8 cellular contexts compared by ENCODE assay signal in the genomic region with DNA sequence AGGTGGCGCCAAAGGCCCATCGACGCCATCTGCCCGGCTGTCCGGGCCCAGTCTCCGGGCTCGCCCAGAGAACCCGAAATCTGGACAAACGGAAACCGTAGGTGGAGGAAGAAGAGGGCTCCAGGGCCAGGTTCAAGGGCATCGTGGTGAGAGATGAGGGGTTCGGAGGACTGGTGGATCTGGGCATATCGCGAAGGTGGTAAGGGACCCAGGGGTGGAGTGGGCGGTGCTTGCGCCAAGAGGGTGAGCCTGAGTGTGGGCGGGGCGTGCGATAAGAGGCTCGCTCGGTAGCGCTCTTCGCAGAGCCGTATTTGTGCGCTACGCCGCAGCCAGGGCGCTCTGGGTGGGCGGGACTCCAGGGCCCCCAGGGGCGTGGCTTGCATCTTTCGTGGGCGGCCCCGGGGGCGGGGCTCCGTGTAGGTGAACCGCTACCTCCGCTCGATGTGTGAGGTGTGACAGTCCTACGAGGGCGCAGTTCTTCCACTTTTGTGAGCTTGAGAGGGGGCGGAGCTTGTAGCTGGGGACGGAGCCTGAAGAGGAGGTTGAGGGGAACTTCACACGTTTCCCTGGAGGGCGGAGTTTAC. TPM values are rescaled to one million over a fixed set of nuclear protein-coding genes. Genes with fewer than 3 reads are reported as not detected.
DNase-seq lines count a peak whose midpoint lies in the region; ATAC-seq and TF ChIP-seq lines count a peak whose summit lies in the region.

No MANE protein-coding gene starts in this region.

- DNase-seq in BJ (ENCODE audit: low read depth) (no peak), NCI-H510A treated with DMSO at 0.1 percent for 48 hours (lab: John Stamatoyannopoulos, UW) (peak; percentile 61), coronary artery (ENCODE audit: low spot score) (peak; percentile 94), left lung (peak; percentile 95)
- DNase-seq in activated CD4-positive, alpha-beta T cell treated with anti-CD3 and anti-CD28 coated beads for 48 hours, result peak; percentile 97
- peak; percentile 87 to 95 for DNase-seq in stimulated activated CD4-positive, alpha-beta T cell treated with anti-CD3 and anti-CD28 coated beads, Interleukin-2, amount 100 ng/mL, for 24 hours

- intact Hi-C loops in left lung (cut with DNase I), result loop anchor here in 1 of 2 donors (10.0 kb wide), 1 partner anchor 73 kb away; no protein-coding TSS in a partner anchor

- H3K36me3 ChIP-seq in BJ (ENCODE audit: control insufficient read depth, insufficient read depth, low read length) (no peaks in the 10 kb centered on the region; the same call in 1 of the 2 replicates), left lung (no peaks in the 10 kb centered on the region)

- peak; percentile 69 for ATAC-seq in GM19324 (IDR thresholded peaks at IDR 0.05; ENCODE audit: low FRiP score, unreplicated experiment)
- peak; percentile 47 for ATAC-seq in HG03457 (IDR thresholded peaks at IDR 0.05; ENCODE audit: unreplicated experiment)
- ATAC-seq in left lung, result peak; percentile 81

- H3K4me1 ChIP-seq in left lung, result peaks cover 0 to 31% of the 10 kb centered on the region in 2 donors

- H3K27ac ChIP-seq in coronary artery, result peak overlapping the region; percentile 68 to 87
- peak overlapping the region; percentile 86 to 88 for H3K27ac ChIP-seq in left lung

- TF ChIP-seq CTCF in BJ (IDR thresholded peaks at IDR 0.05; ENCODE audit: insufficient read depth, low read depth, low read length), result no peak; the same call in 1 of the 2 replicates
- no peak for TF ChIP-seq CTCF in coronary artery (IDR thresholded peaks at IDR 0.05)
- no peak for TF ChIP-seq CTCF in left lung (IDR thresholded peaks at IDR 0.05)

- CTCF ChIA-PET in BJ (lab: Yijun Ruan, JAX), result interaction anchor here (0.6 to 11.3 kb wide), 29 partner anchors 10 to 175 kb away, joined by 3 to 201 read pairs (median 5); partner anchors contain the start of genes B4GAT1, BRMS1, MRPL11 and NPAS4

- H3K9me3 ChIP-seq in left lung, result no peaks in the 10 kb centered on the region

- H3K4me3 ChIP-seq in BJ (ENCODE audit: low read depth, low read length) (peak overlapping the region; percentile 35), coronary artery (peak overlapping the region; percentile 83), left lung (peak overlapping the region; percentile 37 to 62)

- peaks cover 3% of the 10 kb centered on the region; the same call in 1 of the 2 replicates for H3K27me3 ChIP-seq in BJ (ENCODE audit: control insufficient read depth, insufficient read depth, low read length)
- H3K27me3 ChIP-seq in left lung, result peaks cover 0 to 17% of the 10 kb centered on the region in 2 donors

- POLR2A ChIA-PET in BJ (lab: Charles Lee), result interaction anchor here (0.7 to 3.8 kb wide), 10 partner anchors 13 to 155 kb away, joined by 3 to 34 read pairs (median 5); partner anchors contain the start of genes PELI3, RIN1 and YIF1A

RNA-seq across cellular contexts. Expression of gene CD248, which starts 4.8 kb away (rescaled TPM):
- 83.0 and 180 TPM in 2 replicates for polyA plus RNA-seq in BJ (2011; rRNA removed)
- 54.8 and 83.5 TPM in 2 replicates for polyA minus RNA-seq in BJ (2011; rRNA and poly(A)+ RNA removed)
- total RNA-seq in left lung, result 10 to 100 TPM; 69.8 to 74.3 TPM

RNA-seq across cellular contexts. Expression of gene TMEM151A, which starts 20.4 kb away (rescaled TPM):
- 0.15 TPM in 1 of 2 replicates, not detected in the other for polyA plus RNA-seq in BJ (2011; rRNA removed)
- polyA minus RNA-seq in BJ (2011; rRNA and poly(A)+ RNA removed), result 0.14 and 0.26 TPM in 2 replicates
- under 1 TPM in 1 of 2 donors, not detected in 1; 0.21 TPM for total RNA-seq in left lung

RNA-seq across cellular contexts. Expression of gene YIF1A, which starts 23.1 kb away (rescaled TPM):
- 151 and 228 TPM in 2 replicates for polyA plus RNA-seq in BJ (2011; rRNA removed)
- 169 and 259 TPM in 2 replicates for polyA minus RNA-seq in BJ (2011; rRNA and poly(A)+ RNA removed)
- total RNA-seq in left lung, result 100 to 1,000 TPM in 1 of 2 donors, 10 to 100 TPM in 1; 97.1 to 118 TPM

RNA-seq across cellular contexts. Expression of gene RIN1, which starts 24.2 kb away (rescaled TPM):
- polyA plus RNA-seq in BJ (2011; rRNA removed), result 6.3 and 9.2 TPM in 2 replicates
- polyA minus RNA-seq in BJ (2011; rRNA and poly(A)+ RNA removed), result 5.4 and 5.8 TPM in 2 replicates
- total RNA-seq in left lung, result 10 to 100 TPM in 1 of 2 donors, 1 to 10 TPM in 1; 7.1 to 10.2 TPM

RNA-seq across cellular contexts. Expression of gene BRMS1, which starts 32.8 kb away (rescaled TPM):
- polyA plus RNA-seq in BJ (2011; rRNA removed), result 36.7 and 46.3 TPM in 2 replicates
- 8.2 and 9.1 TPM in 2 replicates for polyA minus RNA-seq in BJ (2011; rRNA and poly(A)+ RNA removed)
- 10 to 100 TPM; 28.7 to 34.3 TPM for total RNA-seq in left lung
